ENCODE assay signal across 1 cellular context in the genomic region with DNA sequence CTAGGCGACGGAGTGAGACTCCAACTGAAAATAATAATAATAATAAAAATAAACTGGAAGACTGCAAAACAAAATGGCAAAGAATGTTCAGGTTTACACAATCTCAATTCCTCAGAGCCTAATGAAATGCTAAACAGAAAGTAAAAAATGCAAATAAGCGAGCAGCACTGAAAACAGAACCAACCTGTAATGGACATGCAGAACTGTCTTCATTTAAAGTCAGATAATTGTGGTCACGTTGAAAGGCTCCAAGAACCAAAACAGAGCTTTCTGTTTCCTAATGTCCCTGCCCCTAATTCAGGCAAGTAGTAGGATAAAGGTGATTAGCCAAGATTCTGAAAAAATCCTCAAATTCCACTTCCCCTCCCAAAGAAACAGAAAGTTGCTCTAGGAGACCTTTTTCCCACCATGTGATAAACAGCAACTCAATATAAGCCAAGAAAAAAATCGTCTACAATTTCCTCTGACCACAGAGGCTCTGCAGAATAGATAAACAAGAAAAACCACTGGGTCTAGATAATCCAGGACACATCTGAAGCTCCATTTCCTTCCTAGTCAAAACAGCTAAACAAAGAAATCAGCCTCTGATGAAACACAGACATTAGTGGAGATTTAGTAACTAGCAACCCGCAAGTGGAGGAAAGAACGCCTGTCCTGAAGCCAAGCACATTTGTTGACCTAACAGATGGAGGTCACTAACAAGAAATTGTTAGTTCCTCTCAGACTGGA.
TF ChIP-seq lines count a peak whose summit lies in the region.

No MANE protein-coding gene starts in this region.

TF ChIP-seq in IMR-90, 13 proteins besides CTCF, POLR2A, EP300 and RAD21 (continued from another document):
- TF ChIP-seq, protein P1, sequence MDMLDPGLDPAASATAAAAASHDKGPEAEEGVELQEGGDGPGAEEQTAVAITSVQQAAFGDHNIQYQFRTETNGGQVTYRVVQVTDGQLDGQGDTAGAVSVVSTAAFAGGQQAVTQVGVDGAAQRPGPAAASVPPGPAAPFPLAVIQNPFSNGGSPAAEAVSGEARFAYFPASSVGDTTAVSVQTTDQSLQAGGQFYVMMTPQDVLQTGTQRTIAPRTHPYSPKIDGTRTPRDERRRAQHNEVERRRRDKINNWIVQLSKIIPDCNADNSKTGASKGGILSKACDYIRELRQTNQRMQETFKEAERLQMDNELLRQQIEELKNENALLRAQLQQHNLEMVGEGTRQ (IDR thresholded peaks at IDR 0.05; ENCODE audit: low read depth, low read length): 0 out of 2 replicates have a peak, but pooled peaks have one; percentile 33
- TF ChIP-seq NFE2L2 (IDR thresholded peaks at IDR 0.05; ENCODE audit: low read depth, low read length): no peak
